ENCODE assay signal across 9 cellular contexts in the genomic region with DNA sequence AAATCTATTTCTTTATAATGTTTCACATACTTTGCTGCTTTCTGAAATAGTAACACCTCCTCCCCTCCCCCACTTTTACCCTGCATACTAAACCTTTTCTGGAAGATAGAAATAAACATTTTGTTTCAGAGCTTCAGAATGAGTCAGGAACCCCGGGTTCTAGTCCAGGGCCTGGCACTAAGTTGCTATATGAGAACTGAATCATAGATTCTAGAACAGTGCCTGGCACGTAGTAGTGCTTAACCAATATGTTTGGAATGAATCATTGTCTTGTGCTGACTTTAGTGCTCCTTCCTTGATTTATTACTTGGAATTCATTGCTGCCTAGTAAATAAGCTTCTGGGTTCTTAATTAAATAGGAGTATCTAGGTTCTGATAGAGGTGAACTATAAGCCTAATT.
DNase-seq lines count a peak whose midpoint lies in the region; ATAC-seq and TF ChIP-seq lines count a peak whose summit lies in the region.
"Had no signal": no experiment of that assay in that cellular context is flagged by ENCODE, and none has a peak within 500 bp of the region (broad histone marks: within the 10 kb centered on the region; RNA-seq: fewer than 3 reads in every experiment).

No MANE protein-coding gene starts in this region.

- H3K27me3 ChIP-seq in BLaER1 = no peaks in the 10 kb centered on the region
- H3K27me3 ChIP-seq in HUES6 (ENCODE audit: control insufficient read depth, insufficient read depth, low read length) = no peaks in the 10 kb centered on the region

- no peaks in the 10 kb centered on the region for H3K9me3 Mint-ChIP-seq in nephron

- DNase-seq in amniotic epithelial cell (ENCODE audit: low read depth) = peak; percentile 95
- DNase-seq in NCI-H2171 (lab: John Stamatoyannopoulos, UW) = no peak
- DNase-seq in DMS153 (lab: John Stamatoyannopoulos, UW) = no peak

- no peaks in the 10 kb centered on the region; the same call in 1 of the 2 replicates for H3K9me3 ChIP-seq in BLaER1
- no peaks in the 10 kb centered on the region for H3K9me3 ChIP-seq in HUES6 (ENCODE audit: control insufficient read depth, insufficient read depth, low read depth, low read length)
- H3K9me3 ChIP-seq: thoracic aorta had no signal

- H3K36me3 ChIP-seq in BLaER1 (peaks cover 7% of the 10 kb centered on the region), HUES6 (ENCODE audit: control insufficient read depth, insufficient read depth, low read length) (no peaks in the 10 kb centered on the region)
- H3K36me3 ChIP-seq: thoracic aorta had no signal

- H3K4me2 ChIP-seq in BLaER1 = peak overlapping the region; percentile 3; the same call in 1 of the 2 replicates

- H3K4me1 ChIP-seq in BLaER1 (peaks cover 70% of the 10 kb centered on the region), HUES6 (ENCODE audit: control insufficient read depth, insufficient read depth, low read length) (peaks cover 53% of the 10 kb centered on the region)

- H3K9ac ChIP-seq in BLaER1 (no peak overlapping the region), HUES6 (ENCODE audit: low read length) (no peak overlapping the region)

- ATAC-seq in HG03565 (IDR thresholded peaks at IDR 0.05; ENCODE audit: unreplicated experiment) = no peak
- ATAC-seq in GM18909 (IDR thresholded peaks at IDR 0.05; ENCODE audit: poor library complexity, unreplicated experiment) = no peak

- H3K4me3 ChIP-seq in BLaER1 = no peak overlapping the region
- H3K4me3 ChIP-seq in HUES6 (ENCODE audit: low read depth, low read length) = no peak overlapping the region

- H3K4me1 Mint-ChIP-seq in nephron = peaks cover 70% of the 10 kb centered on the region

- no peaks in the 10 kb centered on the region for H3K27me3 Mint-ChIP-seq in nephron (ENCODE audit: low read depth)

- H4K20me1 ChIP-seq in BLaER1 = peaks cover 99% of the 10 kb centered on the region

- no peak overlapping the region for H3K4me3 Mint-ChIP-seq in nephron

- H3K27ac ChIP-seq in BLaER1 (no peak overlapping the region), HUES6 (ENCODE audit: low read depth, low read length) (peak overlapping the region; percentile 77)

- H3K27ac Mint-ChIP-seq in nephron = peak overlapping the region in 2 of 3 experiments; percentile 38 to 74

- no peak for TF ChIP-seq CTCF in nephron (IDR thresholded peaks at IDR 0.05; ENCODE audit: unreplicated experiment in 3 of 3)

- no peaks in the 10 kb centered on the region for H3K36me3 Mint-ChIP-seq in nephron (ENCODE audit: low read depth)
